ENCODE assay signal across 16 cellular contexts in genomic region chr16:13554020-13554419, GRCh38.
"Had no signal": no experiment of that assay in that cellular context is flagged by ENCODE, and none has a peak within 500 bp of the region (broad histone marks: within the 10 kb centered on the region; RNA-seq: fewer than 3 reads in every experiment).

No MANE protein-coding gene starts in this region.

- H3K4me1 ChIP-seq: esophagus muscularis mucosa, left ventricle myocardium inferior, lower lobe of right lung, transverse colon had no signal

- H3K9me3 ChIP-seq: esophagus muscularis mucosa, gastroesophageal sphincter, left ventricle myocardium inferior, lower lobe of right lung, thoracic aorta, transverse colon had no signal

- H3K4me3 ChIP-seq: esophagus muscularis mucosa, gastroesophageal sphincter, left ventricle myocardium inferior, lower lobe of right lung, thoracic aorta, transverse colon had no signal

- DNase-seq: effector memory CD8-positive, alpha-beta T cell; kidney; left cardiac atrium; left ventricle myocardium inferior; lower lobe of right lung; natural killer cell; posterior cingulate gyrus; stimulated activated CD4-positive, alpha-beta T cell treated with anti-CD3 and anti-CD28 coated beads, Interleukin-2, amount 100 ng/mL, for 24 hours; stimulated activated CD4-positive, alpha-beta T cell treated with anti-CD3 and anti-CD28 coated beads, Interleukin-4, amount 100 ng/mL, for 4 hours; stimulated activated naive B cell treated with anti-CD40 and anti-IgM and Interleukin-4, amounts not matched to agents 10 μg/mL and 1 μg/mL and 100 μg/mL, for 72 hours; stimulated activated naive CD8-positive, alpha-beta T cell treated with anti-CD3 and anti-CD28 coated beads, Interleukin-15, amount 100 ng/mL, for 72 hours; transverse colon had no signal

- H3K36me3 ChIP-seq: esophagus muscularis mucosa, gastroesophageal sphincter, left ventricle myocardium inferior, lower lobe of right lung, thoracic aorta, transverse colon had no signal

- H3K27ac ChIP-seq: epithelial cell of prostate, esophagus muscularis mucosa, gastroesophageal sphincter, left ventricle myocardium inferior, lower lobe of right lung, thoracic aorta, transverse colon had no signal
